8 cellular contexts compared by ENCODE assay signal in genomic region chr17:43713494-43714162, GRCh38. TPM values are rescaled to one million over a fixed set of nuclear protein-coding genes. Genes with fewer than 3 reads are reported as not detected.
DNase-seq lines count a peak whose midpoint lies in the region; ATAC-seq and TF ChIP-seq lines count a peak whose summit lies in the region.

No MANE protein-coding gene starts in this region.

- TF ChIP-seq CTCF in GM10266 (IDR thresholded peaks at IDR 0.05; ENCODE audit: control insufficient read depth, insufficient read depth, low read depth, missing control alignments) (no peak), brain (conservative IDR thresholded peaks at IDR 0.05) (no peak)

- H3K4me1 Mint-ChIP-seq in brain (peaks cover 29% of the 10 kb centered on the region), immature natural killer cell (peaks cover 13 to 19% of the 10 kb centered on the region in 2 donors)
- H3K4me1 Mint-ChIP-seq in stimulated activated naive B cell treated with anti-CD40 and anti-IgM and Interleukin-4, amounts not matched to agents 10 μg/mL and 1 μg/mL and 100 μg/mL, for 72 hours: peaks cover 11 to 21% of the 10 kb centered on the region in 2 donors

- H3K9me3 Mint-ChIP-seq in brain (peaks cover 0 to 8% (median 0%) of the 10 kb centered on the region in 5 experiments), immature natural killer cell (no peaks in the 10 kb centered on the region)
- no peaks in the 10 kb centered on the region for H3K9me3 Mint-ChIP-seq in stimulated activated naive B cell treated with anti-CD40 and anti-IgM and Interleukin-4, amounts not matched to agents 10 μg/mL and 1 μg/mL and 100 μg/mL, for 72 hours

- H3K27me3 Mint-ChIP-seq in brain (peaks cover 66% of the 10 kb centered on the region), immature natural killer cell (ENCODE audit: low read depth in 3 of 3) (peaks cover 18 to 23% (median 23%) of the 10 kb centered on the region in 3 donors)
- peaks cover 56 to 75% of the 10 kb centered on the region in 2 donors for H3K27me3 Mint-ChIP-seq in stimulated activated naive B cell treated with anti-CD40 and anti-IgM and Interleukin-4, amounts not matched to agents 10 μg/mL and 1 μg/mL and 100 μg/mL, for 72 hours

- peak; percentile 54 to 67 for ATAC-seq in stimulated activated naive B cell treated with anti-CD40 and anti-IgM and Interleukin-4, amounts not matched to agents 10 μg/mL and 1 μg/mL and 100 μg/mL, for 72 hours (replicated peaks)
- ATAC-seq in GM19351 (IDR thresholded peaks at IDR 0.05; ENCODE audit: unreplicated experiment) (no peak), GM19455 (IDR thresholded peaks at IDR 0.05; ENCODE audit: unreplicated experiment) (no peak), GM19397 (IDR thresholded peaks at IDR 0.05; ENCODE audit: unreplicated experiment) (no peak)

- H3K27ac Mint-ChIP-seq in brain (peak overlapping the region in 1 of 5 experiments; percentile 71), immature natural killer cell (no peak overlapping the region)
- no peak overlapping the region for H3K27ac Mint-ChIP-seq in stimulated activated naive B cell treated with anti-CD40 and anti-IgM and Interleukin-4, amounts not matched to agents 10 μg/mL and 1 μg/mL and 100 μg/mL, for 72 hours

- peak overlapping the region; percentile 73 to 79 (median 79) for H3K4me3 Mint-ChIP-seq in brain
- H3K4me3 Mint-ChIP-seq in immature natural killer cell: peak overlapping the region; percentile 29 to 76 (median 69)
- peak overlapping the region; percentile 65 to 67 for H3K4me3 Mint-ChIP-seq in stimulated activated naive B cell treated with anti-CD40 and anti-IgM and Interleukin-4, amounts not matched to agents 10 μg/mL and 1 μg/mL and 100 μg/mL, for 72 hours

- peak; percentile 64 for DNase-seq in GM10266 (ENCODE audit: extremely low spot score)
- DNase-seq in NCI-H1105 (lab: John Stamatoyannopoulos, UW): peak; percentile 6
- peak in 1 of 3 donors; percentile 17 for DNase-seq in immature natural killer cell
- no peak for DNase-seq in stimulated activated naive B cell treated with anti-CD40 and anti-IgM and Interleukin-4, amounts not matched to agents 10 μg/mL and 1 μg/mL and 100 μg/mL, for 72 hours

- H3K36me3 Mint-ChIP-seq in brain (no peaks in the 10 kb centered on the region), immature natural killer cell (no peaks in the 10 kb centered on the region)
- no peaks in the 10 kb centered on the region for H3K36me3 Mint-ChIP-seq in stimulated activated naive B cell treated with anti-CD40 and anti-IgM and Interleukin-4, amounts not matched to agents 10 μg/mL and 1 μg/mL and 100 μg/mL, for 72 hours

RNA-seq across cellular contexts. Expression of gene SOST, which starts 45.0 kb away (rescaled TPM):
- not detected for polyA plus RNA-seq in brain (ENCODE audit: insufficient read depth, low read depth, low replicate concordance)
- polyA plus RNA-seq in immature natural killer cell: under 1 TPM in 1 of 3 donors, not detected in 2; 0.10 TPM

RNA-seq across cellular contexts. Expression of gene MEOX1, which starts 51.9 kb away (rescaled TPM):
- polyA plus RNA-seq in brain (ENCODE audit: insufficient read depth, low read depth, low replicate concordance) (not detected), immature natural killer cell (not detected)

Comparison
In these comparisons a context has a peak if more than half of its experiments do, and no peak if none do; other contexts are left out.
1. ATAC-seq: peak in stimulated activated naive B cell treated with anti-CD40 and anti-IgM and Interleukin-4, amounts not matched to agents 10 μg/mL and 1 μg/mL and 100 μg/mL, for 72 hours (2 of 2); none in GM19351 (single experiment), GM19455 (single experiment) and GM19397 (single experiment).
2. Peak in every context shown above with its lines, with median percentiles within 50 percentile points of each other: H3K4me3 Mint-ChIP-seq.